1 cellular context compared by ENCODE assay signal in genomic region chr18:31232779-31233424, GRCh38.
TF ChIP-seq lines count a peak whose summit lies in the region.

No MANE protein-coding gene starts in this region.

TF ChIP-seq in HepG2, 621 proteins besides CTCF, POLR2A, EP300 and RAD21 (continued from another document and continues in another):
- TF ChIP-seq AHDC1 (CRISPR knock-in tag; IDR thresholded peaks at IDR 0.05; ENCODE audit: borderline replicate concordance), result peak; percentile 58; the same call in 1 of the 2 replicates
- TF ChIP-seq ZNF256 (CRISPR knock-in tag; conservative IDR thresholded peaks at IDR 0.05), result no peak
- TF ChIP-seq HMG20A (CRISPR knock-in tag; IDR thresholded peaks at IDR 0.05; ENCODE audit: borderline replicate concordance), result peak; percentile 50; the same call in 1 of the 2 replicates
- no peak for TF ChIP-seq ZIK1 (CRISPR knock-in tag; IDR thresholded peaks at IDR 0.05; ENCODE audit: borderline replicate concordance, low read depth)
- TF ChIP-seq ATF5 (CRISPR knock-in tag; IDR thresholded peaks at IDR 0.05; ENCODE audit: low read depth), result no peak
- TF ChIP-seq EED (CRISPR knock-in tag; IDR thresholded peaks at IDR 0.05), result no peak
- TF ChIP-seq ZNF121 (CRISPR knock-in tag; IDR thresholded peaks at IDR 0.05), result no peak
- peak; percentile 43; the same call in 1 of the 2 replicates for TF ChIP-seq REPIN1 (CRISPR knock-in tag; IDR thresholded peaks at IDR 0.05; ENCODE audit: borderline replicate concordance, low read depth)
- TF ChIP-seq ARID2 (CRISPR knock-in tag; IDR thresholded peaks at IDR 0.05; ENCODE audit: borderline replicate concordance), result 0 out of 2 replicates have a peak, but pooled peaks have one; percentile 29
- TF ChIP-seq NCOA1 (CRISPR knock-in tag; IDR thresholded peaks at IDR 0.05), result no peak
- no peak for TF ChIP-seq KMT2A (CRISPR knock-in tag; IDR thresholded peaks at IDR 0.05)
- TF ChIP-seq THYN1 (CRISPR knock-in tag; IDR thresholded peaks at IDR 0.05; ENCODE audit: borderline replicate concordance, low read depth), result no peak
- no peak for TF ChIP-seq ZNF740 (CRISPR knock-in tag; IDR thresholded peaks at IDR 0.05)
- TF ChIP-seq HNF1A (IDR thresholded peaks at IDR 0.05; ENCODE audit: low read depth), result no peak
- TF ChIP-seq HNF1A (CRISPR knock-in tag; IDR thresholded peaks at IDR 0.05; ENCODE audit: borderline replicate concordance), result peak; percentile 56; the same call in 1 of the 2 replicates
- no peak for TF ChIP-seq SCMH1 (CRISPR knock-in tag; IDR thresholded peaks at IDR 0.05; ENCODE audit: borderline replicate concordance)
- TF ChIP-seq MAFG (CRISPR knock-in tag; IDR thresholded peaks at IDR 0.05), result no peak
- no peak for TF ChIP-seq NBN (conservative IDR thresholded peaks at IDR 0.05)
- peak; percentile 57 for TF ChIP-seq SKI (IDR thresholded peaks at IDR 0.05; ENCODE audit: partially characterized antibody)
- TF ChIP-seq SALL1 (CRISPR knock-in tag; IDR thresholded peaks at IDR 0.05), result peak; percentile 86
- TF ChIP-seq ZBTB4 (CRISPR knock-in tag; IDR thresholded peaks at IDR 0.05; ENCODE audit: borderline replicate concordance), result no peak
- no peak for TF ChIP-seq ZBTB26 (CRISPR knock-in tag; IDR thresholded peaks at IDR 0.05; ENCODE audit: borderline replicate concordance)
- no peak for TF ChIP-seq ZKSCAN1 (IDR thresholded peaks at IDR 0.05; ENCODE audit: low read length)
- no peak for TF ChIP-seq GTF2F1 (IDR thresholded peaks at IDR 0.05; ENCODE audit: low read length)
- TF ChIP-seq ZNF549 (CRISPR knock-in tag; IDR thresholded peaks at IDR 0.05), result no peak
- no peak for TF ChIP-seq E2F1 (CRISPR knock-in tag; IDR thresholded peaks at IDR 0.05)
- TF ChIP-seq SRSF9 (IDR thresholded peaks at IDR 0.05; ENCODE audit: borderline replicate concordance, insufficient read depth, low read depth, low read length, poor library complexity, severe bottlenecking), result no peak
- no peak for TF ChIP-seq ZC3H13 (CRISPR knock-in tag; IDR thresholded peaks at IDR 0.05)
- TF ChIP-seq DMAP1 (CRISPR knock-in tag; IDR thresholded peaks at IDR 0.05), result no peak
- TF ChIP-seq ZNF136 (CRISPR knock-in tag; IDR thresholded peaks at IDR 0.05; ENCODE audit: low read depth), result no peak
- no peak for TF ChIP-seq KLF11 (CRISPR knock-in tag; IDR thresholded peaks at IDR 0.05)
- TF ChIP-seq ZNF644 (CRISPR knock-in tag; IDR thresholded peaks at IDR 0.05; ENCODE audit: low read depth), result peak; percentile 54; the same call in 1 of the 2 replicates
- 0 out of 2 replicates have a peak, but pooled peaks have one; percentile 23 for TF ChIP-seq ZNF614 (CRISPR knock-in tag; IDR thresholded peaks at IDR 0.05; ENCODE audit: borderline replicate concordance)
- no peak for TF ChIP-seq ZNF574 (CRISPR knock-in tag; IDR thresholded peaks at IDR 0.05)
- no peak for TF ChIP-seq HOXA5 (CRISPR knock-in tag; IDR thresholded peaks at IDR 0.05)
- TF ChIP-seq NFYB (CRISPR knock-in tag; IDR thresholded peaks at IDR 0.05), result no peak
- TF ChIP-seq ZNF605 (CRISPR knock-in tag; IDR thresholded peaks at IDR 0.05), result no peak
- no peak for TF ChIP-seq SMYD3 (CRISPR knock-in tag; IDR thresholded peaks at IDR 0.05)
- no peak for TF ChIP-seq SATB2 (CRISPR knock-in tag; IDR thresholded peaks at IDR 0.05)
- peak; percentile 64; the same call in 1 of the 2 replicates for TF ChIP-seq HNF4A (CRISPR knock-in tag; IDR thresholded peaks at IDR 0.05)
- no peak for TF ChIP-seq ZNF10 (CRISPR knock-in tag; IDR thresholded peaks at IDR 0.05; ENCODE audit: borderline replicate concordance, low read depth)
- TF ChIP-seq MAX (IDR thresholded peaks at IDR 0.05), result 0 out of 2 replicates have a peak, but pooled peaks have one; percentile 37
- TF ChIP-seq ZSCAN29 (CRISPR knock-in tag; conservative IDR thresholded peaks at IDR 0.05), result 0 out of 2 replicates have a peak, but pooled peaks have one; percentile 21
- TF ChIP-seq GABPB1 (CRISPR knock-in tag; IDR thresholded peaks at IDR 0.05), result 0 out of 2 replicates have a peak, but pooled peaks have one; percentile 18
- TF ChIP-seq SNAPC2 (CRISPR knock-in tag; IDR thresholded peaks at IDR 0.05), result 0 out of 2 replicates have a peak, but pooled peaks have one; percentile 47
